Comparison of ENCODE assay signal across 16 cellular contexts in genomic region chr9:9004844-9005243, GRCh38.
DNase-seq lines count a peak whose midpoint lies in the region; ATAC-seq and TF ChIP-seq lines count a peak whose summit lies in the region.
"Had no signal": no experiment of that assay in that cellular context is flagged by ENCODE, and none has a peak within 500 bp of the region (broad histone marks: within the 10 kb centered on the region; RNA-seq: fewer than 3 reads in every experiment).

No MANE protein-coding gene starts in this region.

- H3K9me3 ChIP-seq in WERI-Rb-1 (ENCODE audit: severe bottlenecking) (no peaks in the 10 kb centered on the region), liver (ENCODE audit: control insufficient read depth in 4 of 4, low read length in 3 of 4) (no peaks in the 10 kb centered on the region), colonic mucosa (no peaks in the 10 kb centered on the region)
- H3K9me3 ChIP-seq: ovary, Peyer's patch, uterus had no signal

- H3K27me3 ChIP-seq in WERI-Rb-1 (ENCODE audit: insufficient read depth, low read depth, severe bottlenecking) (no peaks in the 10 kb centered on the region), liver (ENCODE audit: control insufficient read depth in 4 of 4, insufficient read depth in 4 of 4, low read length in 3 of 4) (no peaks in the 10 kb centered on the region), colonic mucosa (no peaks in the 10 kb centered on the region)
- H3K27me3 ChIP-seq: ovary, Peyer's patch, uterus had no signal

- 98% methylated on average over 2 of the region's 2 CpGs for WGBS in liver

- no peak overlapping the region for H3K27ac ChIP-seq in WERI-Rb-1
- no peak overlapping the region for H3K27ac ChIP-seq in liver (ENCODE audit: low read depth in 1 of 2, low read length in 2 of 2)
- no peak overlapping the region for H3K27ac ChIP-seq in colonic mucosa
- H3K27ac ChIP-seq: ovary, Peyer's patch, uterus had no signal

- intact Hi-C loops in colonic mucosa (cut with DNase I): no loop called here

- ATAC-seq in GM21529 (IDR thresholded peaks at IDR 0.05; ENCODE audit: unreplicated experiment): no peak
- ATAC-seq: activated CD8-positive, alpha-beta memory T cell treated with anti-CD3 and anti-CD28 coated beads, Interleukin-2, amount 10 ng/mL, durations not matched to agents 7 days and 5 days; esophagus mucosa had no signal

- H3K36me3 ChIP-seq in WERI-Rb-1 (no peaks in the 10 kb centered on the region), liver (ENCODE audit: control insufficient read depth in 4 of 4, insufficient read depth in 3 of 4, low read depth in 1 of 4, low read length in 3 of 4) (no peaks in the 10 kb centered on the region), colonic mucosa (no peaks in the 10 kb centered on the region)
- H3K36me3 ChIP-seq: ovary, Peyer's patch, uterus had no signal

- peak; percentile 49 to 55 for TF ChIP-seq RAD21 in liver (IDR thresholded peaks at IDR 0.05)

- peaks cover 0 to 6% (median under 1%) of the 10 kb centered on the region in 4 donors for H3K4me1 ChIP-seq in liver (ENCODE audit: control insufficient read depth in 4 of 4, insufficient read depth in 4 of 4, low read length in 3 of 4)
- no peaks in the 10 kb centered on the region for H3K4me1 ChIP-seq in colonic mucosa
- H3K4me1 ChIP-seq: Peyer's patch, uterus had no signal

- no peak overlapping the region for H3K9ac ChIP-seq in liver (ENCODE audit: low read depth in 1 of 2, low read length in 2 of 2)
- H3K9ac ChIP-seq in colonic mucosa (ENCODE audit: low read depth in 2 of 2, low read length in 2 of 2): no peak overlapping the region

- DNase-seq in Ammon's horn (ENCODE audit: low spot score) (peak; percentile 24), HT-29 (ENCODE audit: low spot score) (peak; percentile 4), WERI-Rb-1 (no peak), T-helper 2 cell (no peak), colonic mucosa (no peak), T1000 (lab: John Stamatoyannopoulos, UW) (no peak)
- DNase-seq: activated CD8-positive, alpha-beta memory T cell treated with anti-CD3 and anti-CD28 coated beads, Interleukin-2, amount 10 ng/mL, durations not matched to agents 7 days and 5 days; NCI-H187 treated with DMSO at 0.1 percent for 48 hours; NCI-H510A; ovary; Peyer's patch; T-helper 9 cell; uterus had no signal

- TF ChIP-seq CTCF in WERI-Rb-1 (IDR thresholded peaks at IDR 0.05; ENCODE audit: low read depth, low read length): peak; percentile 5; the same call in 1 of the 2 replicates
- TF ChIP-seq CTCF in liver (IDR thresholded peaks at IDR 0.05; ENCODE audit: low read depth, low read length, missing input control): peak; percentile 5
- no peak for TF ChIP-seq CTCF in colonic mucosa (IDR thresholded peaks at IDR 0.05)

- H3K4me3 ChIP-seq in WERI-Rb-1 (ENCODE audit: low read depth, low read length): no peak overlapping the region
- H3K4me3 ChIP-seq in liver (ENCODE audit: low read depth in 1 of 3, low read length in 3 of 3): no peak overlapping the region
- no peak overlapping the region for H3K4me3 ChIP-seq in colonic mucosa
- H3K4me3 ChIP-seq: ovary, Peyer's patch, uterus had no signal

TF ChIP-seq in liver, 16 proteins besides CTCF, POLR2A, EP300 and RAD21:
- TF ChIP-seq FOXA2 (IDR thresholded peaks at IDR 0.05) (no peak), TAF1 (conservative IDR thresholded peaks at IDR 0.05) (no peak), ZBTB33 (IDR thresholded peaks at IDR 0.05) (no peak), HNF4A (conservative IDR thresholded peaks at IDR 0.05) (no peak), EGR1 (IDR thresholded peaks at IDR 0.05; ENCODE audit: low read depth in 2 of 2) (no peak), SP1 (IDR thresholded peaks at IDR 0.05) (no peak), YY1 (IDR thresholded peaks at IDR 0.05) (no peak), FOXA1 (IDR thresholded peaks at IDR 0.05) (no peak), GABPA (IDR thresholded peaks at IDR 0.05 in 1 of 2, conservative IDR thresholded peaks at IDR 0.05 in 1 of 2) (no peak), HNF4G (IDR thresholded peaks at IDR 0.05) (no peak), JUND (IDR thresholded peaks at IDR 0.05) (no peak), ATF3 (IDR thresholded peaks at IDR 0.05) (no peak), NR2F2 (IDR thresholded peaks at IDR 0.05) (no peak), RXRA (IDR thresholded peaks at IDR 0.05) (no peak), MAX (IDR thresholded peaks at IDR 0.05) (no peak)
- TF ChIP-seq, protein P1, sequence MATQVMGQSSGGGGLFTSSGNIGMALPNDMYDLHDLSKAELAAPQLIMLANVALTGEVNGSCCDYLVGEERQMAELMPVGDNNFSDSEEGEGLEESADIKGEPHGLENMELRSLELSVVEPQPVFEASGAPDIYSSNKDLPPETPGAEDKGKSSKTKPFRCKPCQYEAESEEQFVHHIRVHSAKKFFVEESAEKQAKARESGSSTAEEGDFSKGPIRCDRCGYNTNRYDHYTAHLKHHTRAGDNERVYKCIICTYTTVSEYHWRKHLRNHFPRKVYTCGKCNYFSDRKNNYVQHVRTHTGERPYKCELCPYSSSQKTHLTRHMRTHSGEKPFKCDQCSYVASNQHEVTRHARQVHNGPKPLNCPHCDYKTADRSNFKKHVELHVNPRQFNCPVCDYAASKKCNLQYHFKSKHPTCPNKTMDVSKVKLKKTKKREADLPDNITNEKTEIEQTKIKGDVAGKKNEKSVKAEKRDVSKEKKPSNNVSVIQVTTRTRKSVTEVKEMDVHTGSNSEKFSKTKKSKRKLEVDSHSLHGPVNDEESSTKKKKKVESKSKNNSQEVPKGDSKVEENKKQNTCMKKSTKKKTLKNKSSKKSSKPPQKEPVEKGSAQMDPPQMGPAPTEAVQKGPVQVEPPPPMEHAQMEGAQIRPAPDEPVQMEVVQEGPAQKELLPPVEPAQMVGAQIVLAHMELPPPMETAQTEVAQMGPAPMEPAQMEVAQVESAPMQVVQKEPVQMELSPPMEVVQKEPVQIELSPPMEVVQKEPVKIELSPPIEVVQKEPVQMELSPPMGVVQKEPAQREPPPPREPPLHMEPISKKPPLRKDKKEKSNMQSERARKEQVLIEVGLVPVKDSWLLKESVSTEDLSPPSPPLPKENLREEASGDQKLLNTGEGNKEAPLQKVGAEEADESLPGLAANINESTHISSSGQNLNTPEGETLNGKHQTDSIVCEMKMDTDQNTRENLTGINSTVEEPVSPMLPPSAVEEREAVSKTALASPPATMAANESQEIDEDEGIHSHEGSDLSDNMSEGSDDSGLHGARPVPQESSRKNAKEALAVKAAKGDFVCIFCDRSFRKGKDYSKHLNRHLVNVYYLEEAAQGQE (IDR thresholded peaks at IDR 0.05): no peak

Comparison
In these comparisons a context has a peak if more than half of its experiments do, and no peak if none do; other contexts are left out.
1. DNase-seq: peak in Ammon's horn (single experiment) and HT-29 (single experiment); none in WERI-Rb-1 (single experiment), T-helper 2 cell (0 of 5), colonic mucosa (single experiment) and T1000 (single experiment).